17 cellular contexts compared by ENCODE assay signal in the genomic region with DNA sequence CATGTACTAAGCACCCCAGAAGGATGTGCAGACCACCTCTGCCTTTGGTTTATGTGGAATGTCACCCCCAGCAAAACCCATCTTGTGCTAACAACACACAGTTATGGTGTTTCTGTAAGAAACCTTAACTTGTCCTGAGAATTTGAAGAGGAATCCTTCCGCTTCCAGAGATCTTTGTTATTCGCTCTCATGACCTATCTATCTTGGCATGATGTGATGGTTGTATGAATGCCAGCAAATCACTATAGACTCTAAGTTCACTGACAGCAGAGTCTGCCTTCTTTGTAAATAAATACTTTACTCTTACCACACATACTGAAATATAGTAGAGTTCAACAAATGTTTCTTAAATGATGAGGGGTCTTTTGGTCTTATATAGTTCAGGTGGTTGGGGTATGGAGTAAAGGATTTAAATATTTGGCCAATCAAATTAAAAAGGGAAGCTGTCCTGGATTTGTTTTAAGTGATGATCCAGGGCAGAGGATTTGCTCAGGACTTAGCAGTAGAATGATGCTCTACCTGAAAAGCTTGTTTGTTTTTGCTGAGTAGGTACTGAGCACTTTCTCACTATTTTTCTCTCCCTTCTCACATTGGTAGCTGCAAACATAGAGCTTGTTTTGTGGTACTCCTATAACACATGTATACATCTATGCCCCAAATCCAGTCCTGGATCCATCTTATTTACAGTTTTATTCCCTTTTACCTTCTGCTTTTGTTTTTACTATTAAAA. TPM values are rescaled to one million over a fixed set of nuclear protein-coding genes. Genes with fewer than 3 reads are reported as not detected.
"Had no signal": no experiment of that assay in that cellular context is flagged by ENCODE, and none has a peak within 500 bp of the region (broad histone marks: within the 10 kb centered on the region; RNA-seq: fewer than 3 reads in every experiment).

No MANE protein-coding gene starts in this region.

- H3K9me3 ChIP-seq: right atrium auricular region, stomach, testis had no signal

- H3K27me3 ChIP-seq: right atrium auricular region, stomach, testis had no signal

- H3K4me3 ChIP-seq: right atrium auricular region, stomach, testis had no signal

- H3K36me3 ChIP-seq: right atrium auricular region, stomach had no signal

- DNase-seq: activated CD4-positive, alpha-beta T cell treated with anti-CD3 and anti-CD28 coated beads, Interleukin-2, amount 10 ng/mL, durations not matched to agents 7 days and 5 days; activated CD8-positive, alpha-beta memory T cell treated with anti-CD3 and anti-CD28 coated beads, Interleukin-2, amount 50 U/mL, for 48 hours; activated naive CD8-positive, alpha-beta T cell treated with anti-CD3 and anti-CD28 coated beads for 36 hours; amygdala; endodermal cell; hippocampal formation; left ventricle myocardium superior; nephron progenitor cell; stomach; testis had no signal

- H3K27ac ChIP-seq: right atrium auricular region, stomach, testis had no signal

- ATAC-seq: left ventricle myocardium superior had no signal

- H3K4me1 ChIP-seq: right atrium auricular region, testis had no signal

RNA-seq across cellular contexts. Expression of gene RTP1, which starts 27.9 kb away (rescaled TPM):
- total RNA-seq: activated CD4-positive, alpha-beta T cell treated with anti-CD3 and anti-CD28 coated beads, Interleukin-2, amount 10 ng/mL, durations not matched to agents 7 days and 5 days; activated naive CD8-positive, alpha-beta T cell treated with anti-CD3 and anti-CD28 coated beads for 36 hours; dermis microvascular lymphatic vessel endothelial cell; kidney epithelial cell; left ventricle myocardium superior; mesenteric fat pad; omental fat pad; progenitor cell of endocrine pancreas; right atrium auricular region; stomach; ureter had no signal
- polyA plus RNA-seq: stomach had no signal
